Comparison of ENCODE assay signal across 8 cellular contexts in the genomic region with DNA sequence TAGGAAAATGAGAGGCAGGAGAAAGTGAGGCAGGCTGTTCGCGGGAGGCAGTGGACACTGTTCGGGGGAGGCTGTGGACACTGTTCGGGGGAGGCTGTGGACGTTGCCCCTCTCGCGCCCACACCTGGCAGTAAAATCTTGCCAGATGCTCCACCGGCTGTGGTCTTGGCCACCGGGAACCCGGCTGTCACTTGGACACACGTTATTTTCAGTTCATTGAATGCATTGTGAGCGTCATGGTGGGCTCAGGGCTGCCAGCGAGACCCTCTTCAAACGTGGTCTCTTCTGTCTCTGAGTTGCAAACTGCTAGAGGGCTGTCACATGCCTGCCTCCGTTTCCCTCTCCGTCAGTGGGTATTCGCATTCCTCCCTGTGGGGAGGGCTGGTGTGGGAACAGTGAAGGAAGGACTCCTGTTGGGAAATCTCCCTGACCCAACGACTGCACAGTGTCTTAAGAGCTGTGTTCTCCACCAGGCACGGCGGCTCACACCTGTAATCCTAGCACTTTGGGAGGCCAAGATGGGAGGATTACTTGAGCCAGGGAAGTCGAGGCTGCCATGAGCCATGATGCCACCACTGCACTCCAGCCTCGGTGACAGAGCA. TPM values are rescaled to one million over a fixed set of nuclear protein-coding genes. Genes with fewer than 3 reads are reported as not detected.
DNase-seq lines count a peak whose midpoint lies in the region; ATAC-seq and TF ChIP-seq lines count a peak whose summit lies in the region.
"Had no signal": no experiment of that assay in that cellular context is flagged by ENCODE, and none has a peak within 500 bp of the region (broad histone marks: within the 10 kb centered on the region; RNA-seq: fewer than 3 reads in every experiment).

No MANE protein-coding gene starts in this region.

- peaks cover 42% of the 10 kb centered on the region for H3K27me3 ChIP-seq in iPS-20b (ENCODE audit: insufficient read depth, low read length)
- peaks cover 0 to 16% (median 0%) of the 10 kb centered on the region in 7 donors for H3K27me3 ChIP-seq in spleen (replicated peaks in 1 of 7)

- intact Hi-C loops in spleen (cut with DNase I; ENCODE audit: low total_unique reads) = no loop called here

- H3K9me3 ChIP-seq in iPS-20b (ENCODE audit: insufficient read depth, low read depth, low read length) (no peaks in the 10 kb centered on the region), spleen (no peaks in the 10 kb centered on the region)

- H3K4me1 ChIP-seq in iPS-20b (ENCODE audit: insufficient read depth, low read length) (peaks cover 16% of the 10 kb centered on the region; the same call in 1 of the 2 replicates), spleen (peaks cover 17 to 86% (median 61%) of the 10 kb centered on the region in 6 donors)

- POLR2A ChIA-PET in activated CD8-positive, alpha-beta T cell treated with anti-CD3 and anti-CD28 coated beads, Interleukin-2, amount 10 ng/mL, durations not matched to agents 7 days and 5 days (lab: Charles Lee) = no interaction called here

- WGBS in spleen, 5 donors = 54 to 76% (median 57%) methylated on average over 14 to 22 of the region's 22 CpGs

- no peaks in the 10 kb centered on the region for H3K9me3 Mint-ChIP-seq in HFFc6
- H3K9me3 Mint-ChIP-seq in activated CD8-positive, alpha-beta T cell treated with anti-CD3 and anti-CD28 coated beads, Interleukin-2, amount 10 ng/mL, durations not matched to agents 7 days and 5 days (ENCODE audit: insufficient read depth) = no peaks in the 10 kb centered on the region

- TF ChIP-seq CTCF in HFFc6 (IDR thresholded peaks at IDR 0.05) = no peak
- no peak for TF ChIP-seq CTCF in spleen (IDR thresholded peaks at IDR 0.05 in 8 of 11, conservative IDR thresholded peaks at IDR 0.05 in 3 of 11)

- peaks cover 4% of the 10 kb centered on the region for H3K27me3 Mint-ChIP-seq in HFFc6 (ENCODE audit: insufficient read depth)
- H3K27me3 Mint-ChIP-seq in activated CD8-positive, alpha-beta T cell treated with anti-CD3 and anti-CD28 coated beads, Interleukin-2, amount 10 ng/mL, durations not matched to agents 7 days and 5 days (ENCODE audit: low read depth) = no peaks in the 10 kb centered on the region

- peak overlapping the region; percentile 69 for H3K4me3 ChIP-seq in iPS-20b (ENCODE audit: low read length)
- H3K4me3 ChIP-seq in spleen = peak overlapping the region; percentile 60 to 96 (median 89)

- ATAC-seq in activated CD8-positive, alpha-beta T cell treated with anti-CD3 and anti-CD28 coated beads, Interleukin-2, amount 10 ng/mL, durations not matched to agents 7 days and 5 days = no peak

- no peaks in the 10 kb centered on the region for H3K36me3 Mint-ChIP-seq in HFFc6 (ENCODE audit: low read depth)
- H3K36me3 Mint-ChIP-seq in activated CD8-positive, alpha-beta T cell treated with anti-CD3 and anti-CD28 coated beads, Interleukin-2, amount 10 ng/mL, durations not matched to agents 7 days and 5 days (ENCODE audit: low read depth) = peaks cover 10% of the 10 kb centered on the region

- H3K27ac Mint-ChIP-seq in HFFc6 = no peak overlapping the region
- no peak overlapping the region for H3K27ac Mint-ChIP-seq in activated CD8-positive, alpha-beta T cell treated with anti-CD3 and anti-CD28 coated beads, Interleukin-2, amount 10 ng/mL, durations not matched to agents 7 days and 5 days

- no peak overlapping the region for H3K27ac ChIP-seq in iPS-20b (ENCODE audit: low read length)
- H3K27ac ChIP-seq in spleen = peak overlapping the region in 7 of 8 donors; percentile 38 to 88 (median 78)
- H3K27ac ChIP-seq in caudate nucleus (ENCODE audit: low read depth, low read length) = no peak overlapping the region
- H3K27ac ChIP-seq: epithelial cell of prostate had no signal

- H3K36me3 ChIP-seq in iPS-20b (ENCODE audit: insufficient read depth, low read depth, low read length) (no peaks in the 10 kb centered on the region), spleen (peaks cover 0 to 18% (median 0%) of the 10 kb centered on the region in 6 donors)

- DNase-seq in HFFc6 = no peak
- DNase-seq in activated CD8-positive, alpha-beta T cell treated with anti-CD3 and anti-CD28 coated beads, Interleukin-2, amount 10 ng/mL, durations not matched to agents 7 days and 5 days = no peak
- no peak for DNase-seq in spleen
- no peak for DNase-seq in caudate nucleus (lab: John Stamatoyannopoulos, UW)
- no peak for DNase-seq in stimulated activated CD4-positive, alpha-beta T cell treated with anti-CD3 and anti-CD28 coated beads, Interleukin-4, amount 100 ng/mL, for 1 hour
- no peak for DNase-seq in C1 segment of cervical spinal cord (lab: John Stamatoyannopoulos, UW)

- peak overlapping the region; percentile 48 for H3K9ac ChIP-seq in iPS-20b (ENCODE audit: low read depth, low read length)

- CTCF ChIA-PET in activated CD8-positive, alpha-beta T cell treated with anti-CD3 and anti-CD28 coated beads, Interleukin-2, amount 10 ng/mL, durations not matched to agents 7 days and 5 days (lab: Charles Lee) = interaction anchor here (0.9 to 1.1 kb wide), 3 partner anchors 18 to 26 kb away, joined by 3 to 4 read pairs (median 3); no protein-coding TSS in a partner anchor

- peaks cover 38% of the 10 kb centered on the region for H3K4me1 Mint-ChIP-seq in HFFc6 (ENCODE audit: low read depth)
- peaks cover 27% of the 10 kb centered on the region for H3K4me1 Mint-ChIP-seq in activated CD8-positive, alpha-beta T cell treated with anti-CD3 and anti-CD28 coated beads, Interleukin-2, amount 10 ng/mL, durations not matched to agents 7 days and 5 days (ENCODE audit: low read depth)

- no peak for TF ChIP-seq POLR2A in spleen (IDR thresholded peaks at IDR 0.05)

- peak overlapping the region; percentile 87 for H3K4me3 Mint-ChIP-seq in HFFc6
- peak overlapping the region; percentile 69 for H3K4me3 Mint-ChIP-seq in activated CD8-positive, alpha-beta T cell treated with anti-CD3 and anti-CD28 coated beads, Interleukin-2, amount 10 ng/mL, durations not matched to agents 7 days and 5 days

RNA-seq across cellular contexts. Expression of gene PRR5, which starts 1.4 kb away (rescaled TPM):
- 10 to 100 TPM in 1 of 6 experiments, 1 to 10 TPM in 5; 4.6 to 12.7 (median 5.2) TPM for total RNA-seq in HFFc6 (2021; fragmentation: NEBNext Ultra II Directional; extraction: Animal tissue kit (Norgen Biotek cat#: 25700))
- 10 to 100 TPM; 29.4 to 31.5 TPM for total RNA-seq in activated CD8-positive, alpha-beta T cell treated with anti-CD3 and anti-CD28 coated beads, Interleukin-2, amount 10 ng/mL, durations not matched to agents 7 days and 5 days
- total RNA-seq in spleen = 10 to 100 TPM; 49.0 to 85.6 (median 77.9) TPM
- polyA plus RNA-seq in spleen = 10 to 100 TPM; 31.3 to 83.1 (median 57.5) TPM

RNA-seq across cellular contexts. Expression of gene ARHGAP8, which starts 49.0 kb away (rescaled TPM):
- not detected for total RNA-seq in HFFc6 (2021; fragmentation: NEBNext Ultra II Directional; extraction: Animal tissue kit (Norgen Biotek cat#: 25700))
- 1 to 10 TPM in 1 of 2 experiments, under 1 TPM in 1; 0.39 to 1.2 TPM for total RNA-seq in activated CD8-positive, alpha-beta T cell treated with anti-CD3 and anti-CD28 coated beads, Interleukin-2, amount 10 ng/mL, durations not matched to agents 7 days and 5 days
- 10 to 100 TPM; 13.8 to 71.6 (median 20.1) TPM for total RNA-seq in spleen
- polyA plus RNA-seq in spleen = 10 to 100 TPM in 2 of 3 donors, 1 to 10 TPM in 1; 2.7 to 34.9 (median 16.4) TPM

Comparison
In these comparisons a context has a peak if more than half of its experiments do, and no peak if none do; other contexts are left out.
1. H3K27ac ChIP-seq: peak in spleen (7 of 8); none in iPS-20b (single experiment) and caudate nucleus (single experiment).
2. RNA of gene ARHGAP8, which starts 49.0 kb away (total RNA-seq): 13.8 to 71.6 TPM in spleen; 0.39 to 1.2 TPM in activated CD8-positive, alpha-beta T cell treated with anti-CD3 and anti-CD28 coated beads, Interleukin-2, amount 10 ng/mL, durations not matched to agents 7 days and 5 days and not detected in HFFc6; every median in the first group is over 4 times any median in the second.